ENCODE assay signal across 8 cellular contexts in genomic region chr11:118622376-118623290, GRCh38. TPM values are rescaled to one million over a fixed set of nuclear protein-coding genes. Genes with fewer than 3 reads are reported as not detected.
DNase-seq lines count a peak whose midpoint lies in the region; ATAC-seq and TF ChIP-seq lines count a peak whose summit lies in the region.

No MANE protein-coding gene starts in this region.

- H3K9me3 Mint-ChIP-seq in activated CD8-positive, alpha-beta memory T cell treated with anti-CD3 and anti-CD28 coated beads, Interleukin-2, amount 10 ng/mL, durations not matched to agents 7 days and 5 days (ENCODE audit: low read depth): no peaks in the 10 kb centered on the region

- CTCF ChIA-PET in activated CD8-positive, alpha-beta memory T cell treated with anti-CD3 and anti-CD28 coated beads, Interleukin-2, amount 10 ng/mL, durations not matched to agents 7 days and 5 days (lab: Charles Lee): interaction anchor here (1.2 to 5.3 kb wide), 3 partner anchors 13 to 63 kb away, joined by 3 to 20 read pairs (median 5); no protein-coding TSS in a partner anchor

- no peak for DNase-seq in AG09309 (ENCODE audit: low read depth)
- peak; percentile 34 for DNase-seq in NCI-H1048 (lab: John Stamatoyannopoulos, UW)
- DNase-seq in amniotic stem cell (lab: John Stamatoyannopoulos, UW): peak; percentile 46
- no peak for DNase-seq in stomach
- DNase-seq in activated CD8-positive, alpha-beta memory T cell treated with anti-CD3 and anti-CD28 coated beads, Interleukin-2, amount 10 ng/mL, durations not matched to agents 7 days and 5 days: no peak
- no peak for DNase-seq in stimulated activated CD4-positive, alpha-beta T cell treated with anti-CD3 and anti-CD28 coated beads, Interleukin-1b, Interleukin-23, amount 100 ng/mL, for 48 hours

- intact Hi-C loops in stomach (cut with DNase I; ENCODE audit: low total_unique reads): no loop called here

- H3K36me3 ChIP-seq in iPS-15b (ENCODE audit: control insufficient read depth, insufficient read depth, low read length) (peaks cover 6% of the 10 kb centered on the region), stomach (peaks cover 29 to 40% (median 32%) of the 10 kb centered on the region in 4 donors)

- no peak for TF ChIP-seq CTCF in AG09309 (IDR thresholded peaks at IDR 0.05; ENCODE audit: control insufficient read depth, insufficient read depth, low read depth, low read length, missing control alignments)
- TF ChIP-seq CTCF in stomach (IDR thresholded peaks at IDR 0.05): no peak

- WGBS in stomach, 5 donors: 31 to 51% (median 49%) methylated on average over 9 of the region's 9 CpGs

- peaks cover 16% of the 10 kb centered on the region for H3K4me1 ChIP-seq in iPS-15b (ENCODE audit: control insufficient read depth, insufficient read depth, low read length)
- peaks cover 47 to 75% (median 57%) of the 10 kb centered on the region in 4 donors for H3K4me1 ChIP-seq in stomach

- H3K36me3 Mint-ChIP-seq in activated CD8-positive, alpha-beta memory T cell treated with anti-CD3 and anti-CD28 coated beads, Interleukin-2, amount 10 ng/mL, durations not matched to agents 7 days and 5 days: no peaks in the 10 kb centered on the region

- H3K27me3 Mint-ChIP-seq in activated CD8-positive, alpha-beta memory T cell treated with anti-CD3 and anti-CD28 coated beads, Interleukin-2, amount 10 ng/mL, durations not matched to agents 7 days and 5 days: peaks cover 22% of the 10 kb centered on the region

- ATAC-seq in HG02759 (IDR thresholded peaks at IDR 0.05; ENCODE audit: unreplicated experiment): no peak
- no peak for ATAC-seq in activated CD8-positive, alpha-beta memory T cell treated with anti-CD3 and anti-CD28 coated beads, Interleukin-2, amount 10 ng/mL, durations not matched to agents 7 days and 5 days

- no peak for TF ChIP-seq POLR2A in stomach (IDR thresholded peaks at IDR 0.05)

- H3K4me1 Mint-ChIP-seq in activated CD8-positive, alpha-beta memory T cell treated with anti-CD3 and anti-CD28 coated beads, Interleukin-2, amount 10 ng/mL, durations not matched to agents 7 days and 5 days: peaks cover 6% of the 10 kb centered on the region

- H3K9ac ChIP-seq in iPS-15b (ENCODE audit: low read depth, low read length): no peak overlapping the region

- H3K27ac ChIP-seq in stomach: peak overlapping the region in 4 of 5 donors; percentile 75 to 84 (median 82)

- H3K27ac Mint-ChIP-seq in activated CD8-positive, alpha-beta memory T cell treated with anti-CD3 and anti-CD28 coated beads, Interleukin-2, amount 10 ng/mL, durations not matched to agents 7 days and 5 days: no peak overlapping the region

- H3K9me3 ChIP-seq in iPS-15b (ENCODE audit: control insufficient read depth, insufficient read depth, low read length): no peaks in the 10 kb centered on the region
- H3K9me3 ChIP-seq in stomach: no peaks in the 10 kb centered on the region

- H3K4me3 ChIP-seq in AG09309 (ENCODE audit: control insufficient read depth, low read depth, low read length): peak overlapping the region; percentile 72
- peak overlapping the region; percentile 60 for H3K4me3 ChIP-seq in iPS-15b (ENCODE audit: low read depth, low read length)
- peak overlapping the region in 1 of 4 donors; percentile 56 for H3K4me3 ChIP-seq in stomach

- H3K4me3 Mint-ChIP-seq in activated CD8-positive, alpha-beta memory T cell treated with anti-CD3 and anti-CD28 coated beads, Interleukin-2, amount 10 ng/mL, durations not matched to agents 7 days and 5 days: no peak overlapping the region

- H3K27me3 ChIP-seq in iPS-15b (ENCODE audit: control insufficient read depth, insufficient read depth, low read length) (no peaks in the 10 kb centered on the region), stomach (peaks cover 0 to 5% (median 0%) of the 10 kb centered on the region in 3 donors)

- no peak for TF ChIP-seq EP300 in stomach (IDR thresholded peaks at IDR 0.05)

RNA-seq across cellular contexts. Expression of gene PHLDB1, which starts 15.2 kb away (rescaled TPM):
- 100 to 1,000 TPM in 1 of 5 donors, 10 to 100 TPM in 4; 34.4 to 291 (median 50.2) TPM for total RNA-seq in stomach
- 10 to 100 TPM; 28.4 to 43.1 (median 39.7) TPM for polyA plus RNA-seq in stomach
- total RNA-seq in activated CD8-positive, alpha-beta memory T cell treated with anti-CD3 and anti-CD28 coated beads, Interleukin-2, amount 10 ng/mL, durations not matched to agents 7 days and 5 days: 1 to 10 TPM in 1 of 2 experiments, under 1 TPM in 1; 0.91 to 1.3 TPM

RNA-seq across cellular contexts. Expression of gene ARCN1, which starts 50.4 kb away (rescaled TPM):
- 100 to 1,000 TPM in 1 of 5 donors, 10 to 100 TPM in 4; 22.0 to 115 (median 60.0) TPM for total RNA-seq in stomach
- polyA plus RNA-seq in stomach: 100 to 1,000 TPM in 1 of 3 donors, 10 to 100 TPM in 2; 50.7 to 107 (median 60.2) TPM
- 100 to 1,000 TPM in 1 of 2 experiments, 10 to 100 TPM in 1; 98.9 to 130 TPM for total RNA-seq in activated CD8-positive, alpha-beta memory T cell treated with anti-CD3 and anti-CD28 coated beads, Interleukin-2, amount 10 ng/mL, durations not matched to agents 7 days and 5 days

RNA-seq across cellular contexts. Expression of gene TREH, which starts 56.8 kb away (rescaled TPM):
- total RNA-seq in stomach: under 1 TPM in 1 of 5 donors, not detected in 4; 0.45 TPM
- polyA plus RNA-seq in stomach: 1 to 10 TPM in 2 of 3 donors, under 1 TPM in 1; 0.76 to 2.2 (median 1.4) TPM
- not detected for total RNA-seq in activated CD8-positive, alpha-beta memory T cell treated with anti-CD3 and anti-CD28 coated beads, Interleukin-2, amount 10 ng/mL, durations not matched to agents 7 days and 5 days

RNA-seq across cellular contexts. Expression of gene IFT46, which starts 56.9 kb away (rescaled TPM):
- 100 to 1,000 TPM in 1 of 5 donors, 10 to 100 TPM in 3, 1 to 10 TPM in 1; 3.5 to 113 (median 28.4) TPM for total RNA-seq in stomach
- polyA plus RNA-seq in stomach: 10 to 100 TPM; 15.4 to 17.9 (median 17.5) TPM
- 10 to 100 TPM; 10.4 to 13.1 TPM for total RNA-seq in activated CD8-positive, alpha-beta memory T cell treated with anti-CD3 and anti-CD28 coated beads, Interleukin-2, amount 10 ng/mL, durations not matched to agents 7 days and 5 days

Comparison
In these comparisons a context has a peak if more than half of its experiments do, and no peak if none do; other contexts are left out.
1. DNase-seq: peak in NCI-H1048 (single experiment) and amniotic stem cell (single experiment); none in AG09309 (single experiment), stomach (single experiment), activated CD8-positive, alpha-beta memory T cell treated with anti-CD3 and anti-CD28 coated beads, Interleukin-2, amount 10 ng/mL, durations not matched to agents 7 days and 5 days (single experiment) and stimulated activated CD4-positive, alpha-beta T cell treated with anti-CD3 and anti-CD28 coated beads, Interleukin-1b, Interleukin-23, amount 100 ng/mL, for 48 hours (single experiment).
2. RNA of gene PHLDB1, which starts 15.2 kb away (total RNA-seq): 34.4 to 291 TPM in stomach; 0.91 to 1.3 TPM in activated CD8-positive, alpha-beta memory T cell treated with anti-CD3 and anti-CD28 coated beads, Interleukin-2, amount 10 ng/mL, durations not matched to agents 7 days and 5 days; every median in the first group is over 10 times any median in the second.